ENCODE assay signal across 1 cellular context in genomic region chr2:112658820-112659667, GRCh38.
TF ChIP-seq lines count a peak whose summit lies in the region.

No MANE protein-coding gene starts in this region.

TF ChIP-seq in K562, 482 proteins besides CTCF, POLR2A, EP300 and RAD21 (continued from another document):
- TF ChIP-seq ZNF518B (CRISPR knock-in tag; IDR thresholded peaks at IDR 0.05): no peak
- TF ChIP-seq ZC3H11A (IDR thresholded peaks at IDR 0.05; ENCODE audit: low read depth, low read length): no peak
- no peak for TF ChIP-seq NFXL1 (CRISPR knock-in tag; IDR thresholded peaks at IDR 0.05)
- no peak for TF ChIP-seq HEY1 (CRISPR knock-in tag; IDR thresholded peaks at IDR 0.05; ENCODE audit: borderline replicate concordance)
- TF ChIP-seq SUPT5H (IDR thresholded peaks at IDR 0.05): peak; percentile 45; the same call in 1 of the 2 replicates
- no peak for TF ChIP-seq ZNF311 (CRISPR knock-in tag; IDR thresholded peaks at IDR 0.05)
- no peak for TF ChIP-seq BRD4 (IDR thresholded peaks at IDR 0.05)
- TF ChIP-seq MITF (IDR thresholded peaks at IDR 0.05): no peak
- TF ChIP-seq POLR2AphosphoS5 (IDR thresholded peaks at IDR 0.05; ENCODE audit: control insufficient read depth, insufficient read depth, low read depth, low read length): peak; percentile 45
- no peak for TF ChIP-seq SMARCE1 (IDR thresholded peaks at IDR 0.05)
- TF ChIP-seq, protein P1, sequence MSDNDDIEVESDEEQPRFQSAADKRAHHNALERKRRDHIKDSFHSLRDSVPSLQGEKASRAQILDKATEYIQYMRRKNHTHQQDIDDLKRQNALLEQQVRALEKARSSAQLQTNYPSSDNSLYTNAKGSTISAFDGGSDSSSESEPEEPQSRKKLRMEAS (CRISPR knock-in tag; IDR thresholded peaks at IDR 0.05): no peak
- no peak for TF ChIP-seq RBM22 (IDR thresholded peaks at IDR 0.05; ENCODE audit: low read depth, low read length, poor library complexity, severe bottlenecking)
- no peak for TF ChIP-seq CTCFL (IDR thresholded peaks at IDR 0.05; ENCODE audit: borderline replicate concordance, insufficient read depth, low read depth, low read length, poor library complexity, severe bottlenecking)
- TF ChIP-seq MIER1 (IDR thresholded peaks at IDR 0.05; ENCODE audit: low read depth): no peak
- no peak for TF ChIP-seq THAP12 (CRISPR knock-in tag; IDR thresholded peaks at IDR 0.05)
- no peak for TF ChIP-seq BCL6 (CRISPR knock-in tag; IDR thresholded peaks at IDR 0.05)
- no peak for TF ChIP-seq ZNF253 (CRISPR knock-in tag; conservative IDR thresholded peaks at IDR 0.05)
- TF ChIP-seq, protein P2, sequence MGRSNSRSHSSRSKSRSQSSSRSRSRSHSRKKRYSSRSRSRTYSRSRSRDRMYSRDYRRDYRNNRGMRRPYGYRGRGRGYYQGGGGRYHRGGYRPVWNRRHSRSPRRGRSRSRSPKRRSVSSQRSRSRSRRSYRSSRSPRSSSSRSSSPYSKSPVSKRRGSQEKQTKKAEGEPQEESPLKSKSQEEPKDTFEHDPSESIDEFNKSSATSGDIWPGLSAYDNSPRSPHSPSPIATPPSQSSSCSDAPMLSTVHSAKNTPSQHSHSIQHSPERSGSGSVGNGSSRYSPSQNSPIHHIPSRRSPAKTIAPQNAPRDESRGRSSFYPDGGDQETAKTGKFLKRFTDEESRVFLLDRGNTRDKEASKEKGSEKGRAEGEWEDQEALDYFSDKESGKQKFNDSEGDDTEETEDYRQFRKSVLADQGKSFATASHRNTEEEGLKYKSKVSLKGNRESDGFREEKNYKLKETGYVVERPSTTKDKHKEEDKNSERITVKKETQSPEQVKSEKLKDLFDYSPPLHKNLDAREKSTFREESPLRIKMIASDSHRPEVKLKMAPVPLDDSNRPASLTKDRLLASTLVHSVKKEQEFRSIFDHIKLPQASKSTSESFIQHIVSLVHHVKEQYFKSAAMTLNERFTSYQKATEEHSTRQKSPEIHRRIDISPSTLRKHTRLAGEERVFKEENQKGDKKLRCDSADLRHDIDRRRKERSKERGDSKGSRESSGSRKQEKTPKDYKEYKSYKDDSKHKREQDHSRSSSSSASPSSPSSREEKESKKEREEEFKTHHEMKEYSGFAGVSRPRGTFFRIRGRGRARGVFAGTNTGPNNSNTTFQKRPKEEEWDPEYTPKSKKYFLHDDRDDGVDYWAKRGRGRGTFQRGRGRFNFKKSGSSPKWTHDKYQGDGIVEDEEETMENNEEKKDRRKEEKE (IDR thresholded peaks at IDR 0.05; ENCODE audit: borderline replicate concordance in 1 of 2, control insufficient read depth in 1 of 2, low read depth in 2 of 2, low read length in 1 of 2): 0 out of 4 replicates have a peak, but pooled peaks of 1 of the 2 experiments have one; percentile 66
- TF ChIP-seq PTRF (tag; IDR thresholded peaks at IDR 0.05): no peak
- TF ChIP-seq ZNF76 (CRISPR knock-in tag; IDR thresholded peaks at IDR 0.05; ENCODE audit: borderline replicate concordance): no peak
- TF ChIP-seq, protein P3, sequence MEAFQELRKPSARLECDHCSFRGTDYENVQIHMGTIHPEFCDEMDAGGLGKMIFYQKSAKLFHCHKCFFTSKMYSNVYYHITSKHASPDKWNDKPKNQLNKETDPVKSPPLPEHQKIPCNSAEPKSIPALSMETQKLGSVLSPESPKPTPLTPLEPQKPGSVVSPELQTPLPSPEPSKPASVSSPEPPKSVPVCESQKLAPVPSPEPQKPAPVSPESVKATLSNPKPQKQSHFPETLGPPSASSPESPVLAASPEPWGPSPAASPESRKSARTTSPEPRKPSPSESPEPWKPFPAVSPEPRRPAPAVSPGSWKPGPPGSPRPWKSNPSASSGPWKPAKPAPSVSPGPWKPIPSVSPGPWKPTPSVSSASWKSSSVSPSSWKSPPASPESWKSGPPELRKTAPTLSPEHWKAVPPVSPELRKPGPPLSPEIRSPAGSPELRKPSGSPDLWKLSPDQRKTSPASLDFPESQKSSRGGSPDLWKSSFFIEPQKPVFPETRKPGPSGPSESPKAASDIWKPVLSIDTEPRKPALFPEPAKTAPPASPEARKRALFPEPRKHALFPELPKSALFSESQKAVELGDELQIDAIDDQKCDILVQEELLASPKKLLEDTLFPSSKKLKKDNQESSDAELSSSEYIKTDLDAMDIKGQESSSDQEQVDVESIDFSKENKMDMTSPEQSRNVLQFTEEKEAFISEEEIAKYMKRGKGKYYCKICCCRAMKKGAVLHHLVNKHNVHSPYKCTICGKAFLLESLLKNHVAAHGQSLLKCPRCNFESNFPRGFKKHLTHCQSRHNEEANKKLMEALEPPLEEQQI (IDR thresholded peaks at IDR 0.05): no peak
- no peak for TF ChIP-seq TGIF2 (CRISPR knock-in tag; IDR thresholded peaks at IDR 0.05)
- no peak for TF ChIP-seq ZNF551 (CRISPR knock-in tag; IDR thresholded peaks at IDR 0.05)
- no peak for TF ChIP-seq IRF2 (CRISPR knock-in tag; IDR thresholded peaks at IDR 0.05)
- TF ChIP-seq CTBP1 (IDR thresholded peaks at IDR 0.05; ENCODE audit: borderline replicate concordance): 0 out of 2 replicates have a peak, but pooled peaks have one; percentile 18
- TF ChIP-seq SRSF9 (IDR thresholded peaks at IDR 0.05; ENCODE audit: borderline replicate concordance, low read depth, low read length): no peak
